Comparison of ENCODE assay signal across 19 cellular contexts in genomic region chr15:69164807-69165636, GRCh38. TPM values are rescaled to one million over a fixed set of nuclear protein-coding genes. Genes with fewer than 3 reads are reported as not detected.
A peak's percentile ranks its signal among the peaks of the same experiment; 100 is the strongest.
DNase-seq lines count a peak whose midpoint lies in the region; ATAC-seq, FAIRE-seq and TF ChIP-seq lines count a peak whose summit lies in the region.
"Had no signal": no experiment of that assay in that cellular context is flagged by ENCODE, and none has a peak within 500 bp of the region (broad histone marks: within the 10 kb centered on the region; RNA-seq: fewer than 3 reads in every experiment).

No MANE protein-coding gene starts in this region.

- TF ChIP-seq RAD21 in A549 (conservative IDR thresholded peaks at IDR 0.05 in 1 of 2, IDR thresholded peaks at IDR 0.05 in 1 of 2) = no peak

- no peaks in the 10 kb centered on the region for H3K9me3 ChIP-seq in A549
- H3K9me3 ChIP-seq: MG63 had no signal

- TF ChIP-seq CTCF in A549 (IDR thresholded peaks at IDR 0.05) = no peak

- FAIRE-seq in A549 (lab: Jason Lieb, UNC) = no peak
- FAIRE-seq: A204.1 had no signal

- DNase-seq in A549 (ENCODE audit: low read depth in 1 of 2, low spot score in 1 of 2) (no peak), HEK293T (ENCODE audit: extremely low spot score) (no peak), SK-MEL-5 (ENCODE audit: low read depth, low spot score) (peak; percentile 65), erythroblast (lab: John Stamatoyannopoulos, UW) (peak; percentile 61 to 80), NCI-H2107 treated with DMSO at 0.1 percent for 48 hours (lab: John Stamatoyannopoulos, UW; ENCODE audit: unreplicated experiment) (no peak), medulla oblongata (ENCODE audit: extremely low spot score) (no peak), superior temporal gyrus (ENCODE audit: extremely low spot score) (no peak)
- DNase-seq: activated CD8-positive, alpha-beta memory T cell treated with anti-CD3 and anti-CD28 coated beads for 24 hours; caudate nucleus; DMS79; effector CD4-positive, alpha-beta T cell; H7; MG63; NCI-H187; stimulated activated naive CD8-positive, alpha-beta T cell treated with anti-CD3 and anti-CD28 coated beads, Interleukin-15, Interleukin-2, amounts not matched to agents 100 U/mL and 50 U/mL, for 24 hours had no signal

- ATAC-seq in A549 (no peak), GM19324 (IDR thresholded peaks at IDR 0.05; ENCODE audit: low FRiP score, unreplicated experiment) (no peak)
- ATAC-seq: activated T-helper 17 cell treated with anti-CD3 and anti-CD28 coated beads, Interleukin-2, amount 50 U/mL, for 72 hours; stimulated activated naive CD8-positive, alpha-beta T cell treated with anti-CD3 and anti-CD28 coated beads, Interleukin-15, Interleukin-2, amounts not matched to agents 100 U/mL and 50 U/mL, for 24 hours had no signal

- CTCF ChIA-PET in A549 (lab: Yijun Ruan, JAX) = interaction anchor here (0.6 to 2.6 kb wide), 6 partner anchors 20 to 230 kb away, joined by 3 to 11 read pairs (median 3); no protein-coding TSS in a partner anchor
- CTCF ChIA-PET in HEK293T (lab: Yijun Ruan, JAX) = no interaction called here

- WGBS in A549 (ENCODE audit: missing lambda C conversion rate) = 36% methylated on average over 3 of the region's 3 CpGs

- in situ Hi-C loops in SK-MEL-5 (cut with HindIII; ENCODE audit: low pct_unique_long_range_greater_than_20kb, low sequenced_read_pairs) = no loop called here

- no peak overlapping the region for H3K4me3 ChIP-seq in A549
- H3K4me3 ChIP-seq: MG63, neural progenitor cell had no signal

- POLR2A ChIA-PET in A549 (lab: Yijun Ruan, JAX) (interaction anchor here (0.5 to 0.6 kb wide), 2 partner anchors 132 to 139 kb away, joined by 3 read pairs; no protein-coding TSS in a partner anchor), HEK293T (lab: Yijun Ruan, JAX) (interaction anchor here (0.6 to 1.0 kb wide), 2 partner anchors 20 to 22 kb away, joined by 3 read pairs; no protein-coding TSS in a partner anchor)

- H3K27ac ChIP-seq in A549 = peak overlapping the region in 1 of 2 experiments; percentile 17; a peak in 1 of 6 replicates
- H3K27ac ChIP-seq: neural progenitor cell had no signal

- TF ChIP-seq POLR2A in A549 (IDR thresholded peaks at IDR 0.05; ENCODE audit: low read length) (no peak), erythroblast (IDR thresholded peaks at IDR 0.05; ENCODE audit: low read length) (no peak)

- peaks cover 28% of the 10 kb centered on the region for H3K4me1 ChIP-seq in A549

- peak overlapping the region; percentile 48; the same call in 2 of the 3 replicates for H3K4me2 ChIP-seq in A549
- H3K4me2 ChIP-seq: neural progenitor cell had no signal

- TF ChIP-seq EP300 in A549 (IDR thresholded peaks at IDR 0.05) = no peak

TF ChIP-seq in A549, 52 proteins besides CTCF, POLR2A, EP300 and RAD21:
- TF ChIP-seq CHD2 (IDR thresholded peaks at IDR 0.05; ENCODE audit: low read length, partially characterized antibody) (no peak), ZC3H11A (IDR thresholded peaks at IDR 0.05) (no peak), ZFP36 (IDR thresholded peaks at IDR 0.05; ENCODE audit: borderline replicate concordance, partially characterized antibody) (no peak), PHF8 (IDR thresholded peaks at IDR 0.05; ENCODE audit: borderline replicate concordance, low read depth) (no peak), RCOR1 (IDR thresholded peaks at IDR 0.05; ENCODE audit: low read depth, low read length) (no peak), SREBF2 (IDR thresholded peaks at IDR 0.05) (no peak)

TF ChIP-seq in HEK293T, 16 proteins besides CTCF, POLR2A, EP300 and RAD21:
- TF ChIP-seq BHLHE40 (IDR thresholded peaks at IDR 0.05; ENCODE audit: borderline replicate concordance) (no peak), TARDBP (IDR thresholded peaks at IDR 0.05) (no peak), ZNF384 (IDR thresholded peaks at IDR 0.05) (peak; percentile 47; the same call in 1 of the 2 replicates), ARNT (IDR thresholded peaks at IDR 0.05) (no peak)
- TF ChIP-seq, protein P1, sequence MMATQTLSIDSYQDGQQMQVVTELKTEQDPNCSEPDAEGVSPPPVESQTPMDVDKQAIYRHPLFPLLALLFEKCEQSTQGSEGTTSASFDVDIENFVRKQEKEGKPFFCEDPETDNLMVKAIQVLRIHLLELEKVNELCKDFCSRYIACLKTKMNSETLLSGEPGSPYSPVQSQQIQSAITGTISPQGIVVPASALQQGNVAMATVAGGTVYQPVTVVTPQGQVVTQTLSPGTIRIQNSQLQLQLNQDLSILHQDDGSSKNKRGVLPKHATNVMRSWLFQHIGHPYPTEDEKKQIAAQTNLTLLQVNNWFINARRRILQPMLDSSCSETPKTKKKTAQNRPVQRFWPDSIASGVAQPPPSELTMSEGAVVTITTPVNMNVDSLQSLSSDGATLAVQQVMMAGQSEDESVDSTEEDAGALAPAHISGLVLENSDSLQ (IDR thresholded peaks at IDR 0.05) = peak; percentile 75

RNA-seq across cellular contexts. Expression of gene GLCE, which starts 4.6 kb away (rescaled TPM):
- polyA plus RNA-seq in A549 (2011; rRNA removed) (41.8 TPM in 2 replicates), A549 (2017; fragmentation: RNase III; extraction: RNeasy Plus Mini Kit Qiagen cat#74134 plus additional on column Dnase treatment) (19.0 to 21.5 TPM (median 19.6 TPM) in 3 replicates)
- 13.2 and 14.5 TPM in 2 replicates for polyA plus RNA-seq in A549 (2012; cell fraction: cytosol; rRNA removed)
- polyA plus RNA-seq in A549 (2012; cell fraction: nucleus; rRNA removed) = 6.1 and 10.1 TPM in 2 replicates
- 21.5 and 22.8 TPM in 2 replicates for polyA minus RNA-seq in A549 (2011; rRNA and poly(A)+ RNA removed)
- 41.9 and 43.3 TPM in 2 replicates for total RNA-seq in SK-MEL-5 (2014; rRNA removed; shearing (Covaris generic))
- 27.2 and 33.7 TPM in 2 replicates for polyA plus RNA-seq in SK-MEL-5 (2015; cell fraction: cytosol; rRNA removed)
- 19.7 and 30.0 TPM in 2 replicates for polyA plus RNA-seq in SK-MEL-5 (2015; cell fraction: nucleus; rRNA removed)

Comparison
In these comparisons a context has a peak if more than half of its experiments do, and no peak if none do; other contexts are left out.
1. DNase-seq: peak in SK-MEL-5 (single experiment) and erythroblast (2 of 2); none in A549 (0 of 2), HEK293T (single experiment), NCI-H2107 treated with DMSO at 0.1 percent for 48 hours (single experiment), medulla oblongata (single experiment) and superior temporal gyrus (single experiment).